In the genomic region with DNA sequence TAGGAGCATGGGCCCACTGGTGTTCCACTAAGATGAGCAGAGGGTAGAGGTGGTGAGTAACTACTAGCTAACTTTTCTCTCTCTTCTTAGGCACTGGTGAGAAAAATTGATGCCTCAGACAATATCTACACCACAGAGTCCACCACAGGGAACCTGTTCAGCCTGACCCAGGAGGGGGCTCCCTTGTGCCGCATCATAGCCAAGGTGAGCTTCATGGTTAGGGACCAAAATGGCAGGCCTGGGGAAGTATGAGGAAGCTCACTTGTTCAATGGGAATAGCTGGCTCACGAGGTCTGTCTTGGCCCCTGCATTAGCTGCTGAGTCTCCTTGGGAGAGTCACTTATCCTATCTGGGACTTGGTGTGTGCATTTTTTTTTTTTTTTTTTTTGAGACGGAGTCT, we compare ENCODE assay signal across 1 cellular context.
TF ChIP-seq lines count a peak whose summit lies in the region.

No MANE protein-coding gene starts in this region.

TF ChIP-seq in K562, 482 proteins besides CTCF, POLR2A, EP300 and RAD21 (continued from another document):
- TF ChIP-seq, protein P1, sequence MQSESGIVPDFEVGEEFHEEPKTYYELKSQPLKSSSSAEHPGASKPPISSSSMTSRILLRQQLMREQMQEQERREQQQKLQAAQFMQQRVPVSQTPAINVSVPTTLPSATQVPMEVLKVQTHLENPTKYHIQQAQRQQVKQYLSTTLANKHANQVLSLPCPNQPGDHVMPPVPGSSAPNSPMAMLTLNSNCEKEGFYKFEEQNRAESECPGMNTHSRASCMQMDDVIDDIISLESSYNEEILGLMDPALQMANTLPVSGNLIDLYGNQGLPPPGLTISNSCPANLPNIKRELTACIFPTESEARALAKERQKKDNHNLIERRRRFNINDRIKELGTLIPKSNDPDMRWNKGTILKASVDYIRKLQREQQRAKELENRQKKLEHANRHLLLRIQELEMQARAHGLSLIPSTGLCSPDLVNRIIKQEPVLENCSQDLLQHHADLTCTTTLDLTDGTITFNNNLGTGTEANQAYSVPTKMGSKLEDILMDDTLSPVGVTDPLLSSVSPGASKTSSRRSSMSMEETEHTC (IDR thresholded peaks at IDR 0.05), result no peak
- no peak for TF ChIP-seq SMC3 (conservative IDR thresholded peaks at IDR 0.05; ENCODE audit: insufficient read depth, low read depth, low read length)
- TF ChIP-seq NONO (IDR thresholded peaks at IDR 0.05; ENCODE audit: low read depth in 2 of 2, low read length in 1 of 2), result no peak
- TF ChIP-seq, protein P2, sequence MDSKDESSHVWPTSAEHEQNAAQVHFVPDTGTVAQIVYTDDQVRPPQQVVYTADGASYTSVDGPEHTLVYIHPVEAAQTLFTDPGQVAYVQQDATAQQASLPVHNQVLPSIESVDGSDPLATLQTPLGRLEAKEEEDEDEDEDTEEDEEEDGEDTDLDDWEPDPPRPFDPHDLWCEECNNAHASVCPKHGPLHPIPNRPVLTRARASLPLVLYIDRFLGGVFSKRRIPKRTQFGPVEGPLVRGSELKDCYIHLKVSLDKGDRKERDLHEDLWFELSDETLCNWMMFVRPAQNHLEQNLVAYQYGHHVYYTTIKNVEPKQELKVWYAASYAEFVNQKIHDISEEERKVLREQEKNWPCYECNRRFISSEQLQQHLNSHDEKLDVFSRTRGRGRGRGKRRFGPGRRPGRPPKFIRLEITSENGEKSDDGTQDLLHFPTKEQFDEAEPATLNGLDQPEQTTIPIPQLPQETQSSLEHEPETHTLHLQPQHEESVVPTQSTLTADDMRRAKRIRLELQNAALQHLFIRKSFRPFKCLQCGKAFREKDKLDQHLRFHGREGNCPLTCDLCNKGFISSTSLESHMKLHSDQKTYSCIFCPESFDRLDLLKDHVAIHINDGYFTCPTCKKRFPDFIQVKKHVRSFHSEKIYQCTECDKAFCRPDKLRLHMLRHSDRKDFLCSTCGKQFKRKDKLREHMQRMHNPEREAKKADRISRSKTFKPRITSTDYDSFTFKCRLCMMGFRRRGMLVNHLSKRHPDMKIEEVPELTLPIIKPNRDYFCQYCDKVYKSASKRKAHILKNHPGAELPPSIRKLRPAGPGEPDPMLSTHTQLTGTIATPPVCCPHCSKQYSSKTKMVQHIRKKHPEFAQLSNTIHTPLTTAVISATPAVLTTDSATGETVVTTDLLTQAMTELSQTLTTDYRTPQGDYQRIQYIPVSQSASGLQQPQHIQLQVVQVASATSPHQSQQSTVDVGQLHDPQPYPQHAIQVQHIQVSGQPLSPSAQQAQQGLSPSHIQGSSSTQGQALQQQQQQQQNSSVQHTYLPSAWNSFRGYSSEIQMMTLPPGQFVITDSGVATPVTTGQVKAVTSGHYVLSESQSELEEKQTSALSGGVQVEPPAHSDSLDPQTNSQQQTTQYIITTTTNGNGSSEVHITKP (IDR thresholded peaks at IDR 0.05; ENCODE audit: partially characterized antibody), result no peak
- no peak for TF ChIP-seq NELFE (IDR thresholded peaks at IDR 0.05; ENCODE audit: insufficient read depth, insufficient read length)
TF ChIP-seq in K562: peak in this region for 0.
